Comparison of ENCODE assay signal across 11 cellular contexts in the genomic region with DNA sequence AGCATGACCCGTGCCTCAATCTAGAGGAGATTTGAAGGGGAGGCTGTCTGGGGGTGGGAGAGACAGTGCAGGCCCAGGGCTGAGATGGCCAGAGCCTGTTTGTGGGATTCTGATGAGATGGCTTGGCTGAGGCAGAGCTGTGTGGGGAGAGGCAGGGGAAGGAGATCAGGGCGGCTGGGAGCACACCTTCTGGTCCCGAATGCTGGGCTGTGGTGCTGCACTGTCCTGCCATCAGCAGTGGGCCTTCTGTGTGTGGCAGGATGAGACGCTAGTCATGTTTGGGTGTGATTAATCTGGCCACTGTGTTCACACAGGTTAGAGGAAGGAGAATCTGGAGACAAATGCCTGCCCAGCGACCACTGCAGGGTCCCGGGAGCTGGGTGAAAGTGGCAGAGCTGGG.
"Had no signal": no experiment of that assay in that cellular context is flagged by ENCODE, and none has a peak within 500 bp of the region (broad histone marks: within the 10 kb centered on the region; RNA-seq: fewer than 3 reads in every experiment).

No MANE protein-coding gene starts in this region.

- H3K9me3 Mint-ChIP-seq: activated CD4-positive, alpha-beta memory T cell treated with anti-CD3 and anti-CD28 coated beads for 36 hours; effector memory CD8-positive, alpha-beta T cell; naive thymus-derived CD8-positive, alpha-beta T cell; stimulated activated naive CD8-positive, alpha-beta T cell treated with anti-CD3 and anti-CD28 coated beads, Interleukin-15, amount 100 ng/mL, for 72 hours had no signal

- H3K27me3 ChIP-seq: thyroid gland, vagina had no signal

- H3K27ac ChIP-seq: thyroid gland, vagina had no signal

- H3K36me3 ChIP-seq: thyroid gland, vagina had no signal

- H3K4me3 Mint-ChIP-seq: activated CD4-positive, alpha-beta memory T cell treated with anti-CD3 and anti-CD28 coated beads for 36 hours; effector memory CD8-positive, alpha-beta T cell; naive thymus-derived CD8-positive, alpha-beta T cell; stimulated activated naive CD8-positive, alpha-beta T cell treated with anti-CD3 and anti-CD28 coated beads, Interleukin-15, amount 100 ng/mL, for 72 hours had no signal

- H3K4me3 ChIP-seq: lung, thyroid gland, vagina had no signal

- DNase-seq: activated CD4-positive, alpha-beta memory T cell treated with anti-CD3 and anti-CD28 coated beads for 36 hours; activated T-cell treated with anti-CD3 and anti-CD28 coated beads, Interleukin-2, amount 50 U/mL, for 48 hours; effector memory CD8-positive, alpha-beta T cell; erythroblast; hippocampal formation; naive thymus-derived CD8-positive, alpha-beta T cell; stimulated activated CD4-positive, alpha-beta T cell treated with anti-CD3 and anti-CD28 coated beads, Interleukin-4, amount 100 ng/mL, for 4 hours; stimulated activated naive CD8-positive, alpha-beta T cell treated with anti-CD3 and anti-CD28 coated beads, Interleukin-15, amount 100 ng/mL, for 72 hours had no signal

- H3K27ac Mint-ChIP-seq: activated CD4-positive, alpha-beta memory T cell treated with anti-CD3 and anti-CD28 coated beads for 36 hours; effector memory CD8-positive, alpha-beta T cell; stimulated activated naive CD8-positive, alpha-beta T cell treated with anti-CD3 and anti-CD28 coated beads, Interleukin-15, amount 100 ng/mL, for 72 hours had no signal

- H3K36me3 Mint-ChIP-seq: activated CD4-positive, alpha-beta memory T cell treated with anti-CD3 and anti-CD28 coated beads for 36 hours; naive thymus-derived CD8-positive, alpha-beta T cell had no signal

- ATAC-seq: effector memory CD8-positive, alpha-beta T cell; naive thymus-derived CD8-positive, alpha-beta T cell; stimulated activated naive CD8-positive, alpha-beta T cell treated with anti-CD3 and anti-CD28 coated beads, Interleukin-15, amount 100 ng/mL, for 72 hours had no signal

- H3K9me3 ChIP-seq: thyroid gland, vagina had no signal
